In genomic region chr3:33035596-33035995, GRCh38 we compare ENCODE assay signal across 13 cellular contexts.
A peak's percentile ranks its signal among the peaks of the same experiment; 100 is the strongest.
DNase-seq lines count a peak whose midpoint lies in the region; ATAC-seq and TF ChIP-seq lines count a peak whose summit lies in the region.
"Had no signal": no experiment of that assay in that cellular context is flagged by ENCODE, and none has a peak within 500 bp of the region (broad histone marks: within the 10 kb centered on the region; RNA-seq: fewer than 3 reads in every experiment).

No MANE protein-coding gene starts in this region.

- no peaks in the 10 kb centered on the region for H3K9me3 ChIP-seq in T-helper 17 cell (ENCODE audit: control insufficient read depth, low read length, poor library complexity, severe bottlenecking)
- H3K9me3 ChIP-seq: thoracic aorta had no signal

- no peak overlapping the region for H3K4me3 ChIP-seq in HFF-Myc (replicated peaks; ENCODE audit: low read depth, low read length)
- H3K4me3 ChIP-seq in fibroblast of mammary gland (ENCODE audit: control insufficient read depth, low read depth, low read length), result no peak overlapping the region
- H3K4me3 ChIP-seq in skeletal muscle cell (ENCODE audit: low read depth, low read length), result no peak overlapping the region
- H3K4me3 ChIP-seq: thoracic aorta had no signal

- no peak for ATAC-seq in T-helper 17 cell
- ATAC-seq in activated CD4-positive, CD25-positive, alpha-beta regulatory T cell treated with anti-CD3 and anti-CD28 coated beads, Interleukin-2, amount 50 U/mL, for 24 hours, result no peak
- no peak for ATAC-seq in GM19452 (IDR thresholded peaks at IDR 0.05; ENCODE audit: unreplicated experiment)
- ATAC-seq: left lobe of liver had no signal

- peaks cover 6% of the 10 kb centered on the region for H3K36me3 Mint-ChIP-seq in T-helper 17 cell (ENCODE audit: low read depth)
- H3K36me3 Mint-ChIP-seq in activated naive CD8-positive, alpha-beta T cell treated with anti-CD3 and anti-CD28 coated beads for 36 hours, result peaks cover 53% of the 10 kb centered on the region

- peaks cover 31% of the 10 kb centered on the region for H3K4me1 Mint-ChIP-seq in T-helper 17 cell
- peaks cover 11% of the 10 kb centered on the region for H3K4me1 Mint-ChIP-seq in activated naive CD8-positive, alpha-beta T cell treated with anti-CD3 and anti-CD28 coated beads for 36 hours
- H3K4me1 Mint-ChIP-seq: nephron had no signal

- H3K4me3 Mint-ChIP-seq in T-helper 17 cell, result no peak overlapping the region
- H3K4me3 Mint-ChIP-seq in activated naive CD8-positive, alpha-beta T cell treated with anti-CD3 and anti-CD28 coated beads for 36 hours, result no peak overlapping the region
- H3K4me3 Mint-ChIP-seq: nephron had no signal

- no peaks in the 10 kb centered on the region for H3K9me3 Mint-ChIP-seq in activated naive CD8-positive, alpha-beta T cell treated with anti-CD3 and anti-CD28 coated beads for 36 hours
- H3K9me3 Mint-ChIP-seq: nephron had no signal

- no peaks in the 10 kb centered on the region for H3K27me3 Mint-ChIP-seq in T-helper 17 cell
- H3K27me3 Mint-ChIP-seq in activated naive CD8-positive, alpha-beta T cell treated with anti-CD3 and anti-CD28 coated beads for 36 hours, result no peaks in the 10 kb centered on the region

- TF ChIP-seq CTCF in HFF-Myc (IDR thresholded peaks at IDR 0.05; ENCODE audit: low read depth, low read length, missing control alignments) (no peak), fibroblast of mammary gland (conservative IDR thresholded peaks at IDR 0.05; ENCODE audit: control insufficient read depth, insufficient read depth, low read depth, low read length) (no peak)

- peak overlapping the region; percentile 53 for H3K27ac Mint-ChIP-seq in T-helper 17 cell
- no peak overlapping the region for H3K27ac Mint-ChIP-seq in activated naive CD8-positive, alpha-beta T cell treated with anti-CD3 and anti-CD28 coated beads for 36 hours
- H3K27ac Mint-ChIP-seq: nephron had no signal

- DNase-seq in HFF-Myc (ENCODE audit: extremely low read depth, low read depth) (peak; percentile 11), T-helper 17 cell (no peak), fibroblast of mammary gland (ENCODE audit: low read depth) (peak; percentile 52), skeletal muscle cell (ENCODE audit: low read depth) (peak; percentile 9), cortex of kidney (lab: John Stamatoyannopoulos, UW) (no peak)
- no peak for DNase-seq in activated naive CD8-positive, alpha-beta T cell treated with anti-CD3 and anti-CD28 coated beads for 36 hours
- DNase-seq: NCI-H2107, T-helper 2 cell had no signal

Comparison
In these comparisons a context has a peak if more than half of its experiments do, and no peak if none do; other contexts are left out.
1. DNase-seq: peak in HFF-Myc (single experiment), fibroblast of mammary gland (single experiment) and skeletal muscle cell (single experiment); none in T-helper 17 cell (0 of 3), cortex of kidney (single experiment) and activated naive CD8-positive, alpha-beta T cell treated with anti-CD3 and anti-CD28 coated beads for 36 hours (single experiment).